Comparison of ENCODE assay signal across 8 cellular contexts in the genomic region with DNA sequence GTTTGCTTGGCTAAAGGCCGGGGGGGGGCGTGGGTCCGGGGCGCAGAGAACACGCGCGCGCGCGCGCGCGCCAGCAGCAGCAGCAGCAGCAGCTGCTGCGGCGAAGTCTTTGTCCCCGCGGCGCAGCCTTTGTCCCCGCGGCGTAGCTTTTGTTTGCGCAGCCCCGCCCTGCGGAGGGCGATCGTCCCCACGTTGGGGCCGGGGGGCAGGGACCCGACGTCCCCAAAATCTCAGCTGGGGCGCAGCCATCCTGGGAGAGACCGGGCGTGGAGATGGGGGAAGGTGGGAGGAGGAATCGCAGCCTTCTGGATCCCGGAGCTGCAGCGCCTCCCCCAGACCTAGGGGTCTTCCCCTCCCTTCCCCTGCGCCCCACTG.
DNase-seq lines count a peak whose midpoint lies in the region; ATAC-seq and TF ChIP-seq lines count a peak whose summit lies in the region.

No MANE protein-coding gene starts in this region.

- peaks cover 6 to 7% of the 10 kb centered on the region in 2 experiments for H3K4me1 ChIP-seq in neutrophil (ENCODE audit: control insufficient read depth in 1 of 2, insufficient read depth in 1 of 2, low read depth in 1 of 2, low read length in 1 of 2)

- DNase-seq in NCI-H2196 (lab: John Stamatoyannopoulos, UW; ENCODE audit: unreplicated experiment) (peak; percentile 42), NCI-H2196 treated with DMSO at 0.1 percent for 48 hours (lab: John Stamatoyannopoulos, UW; ENCODE audit: unreplicated experiment) (no peak), foreskin fibroblast (no peak), mucosa of gallbladder (ENCODE audit: low spot score) (no peak), NCI-H774 (lab: John Stamatoyannopoulos, UW) (no peak)
- no peak for DNase-seq in T-helper 2 cell treated with Interferon-gamma antibody and Interleukin-4, amounts not matched to agents 5 μg/mL and 100 μg/mL, for 36 hours (ENCODE audit: low spot score)

- H3K9me3 ChIP-seq in neutrophil: no peaks in the 10 kb centered on the region

- TF ChIP-seq CTCF in foreskin fibroblast (IDR thresholded peaks at IDR 0.05; ENCODE audit: low read depth, low read length) (no peak), neutrophil (IDR thresholded peaks at IDR 0.05) (no peak)

- ATAC-seq in GM21367 (IDR thresholded peaks at IDR 0.05; ENCODE audit: unreplicated experiment): no peak

- peak overlapping the region; percentile 55 to 60 for H3K4me3 ChIP-seq in foreskin fibroblast (ENCODE audit: low read depth in 1 of 2, low read length in 2 of 2)
- peak overlapping the region; percentile 51 to 58 for H3K4me3 ChIP-seq in neutrophil (ENCODE audit: low read depth in 1 of 2, low read length in 1 of 2)

- H3K27ac Mint-ChIP-seq in T-helper 2 cell treated with Interferon-gamma antibody and Interleukin-4, amounts not matched to agents 5 μg/mL and 100 μg/mL, for 36 hours: no peak overlapping the region

- peaks cover 50% of the 10 kb centered on the region for H3K27me3 ChIP-seq in neutrophil

- peaks cover 11% of the 10 kb centered on the region for H3K27me3 Mint-ChIP-seq in T-helper 2 cell treated with Interferon-gamma antibody and Interleukin-4, amounts not matched to agents 5 μg/mL and 100 μg/mL, for 36 hours (ENCODE audit: low read depth)

- H3K9me3 Mint-ChIP-seq in T-helper 2 cell treated with Interferon-gamma antibody and Interleukin-4, amounts not matched to agents 5 μg/mL and 100 μg/mL, for 36 hours: no peaks in the 10 kb centered on the region

- H3K36me3 ChIP-seq in neutrophil: no peaks in the 10 kb centered on the region

- no peaks in the 10 kb centered on the region for H3K4me1 Mint-ChIP-seq in T-helper 2 cell treated with Interferon-gamma antibody and Interleukin-4, amounts not matched to agents 5 μg/mL and 100 μg/mL, for 36 hours (ENCODE audit: low read depth)

- H3K36me3 Mint-ChIP-seq in T-helper 2 cell treated with Interferon-gamma antibody and Interleukin-4, amounts not matched to agents 5 μg/mL and 100 μg/mL, for 36 hours (ENCODE audit: low read depth): no peaks in the 10 kb centered on the region

- H3K27ac ChIP-seq in neutrophil: no peak overlapping the region

- peak overlapping the region; percentile 71 for H3K4me3 Mint-ChIP-seq in T-helper 2 cell treated with Interferon-gamma antibody and Interleukin-4, amounts not matched to agents 5 μg/mL and 100 μg/mL, for 36 hours
